In genomic region chr3:49327485-49327884, GRCh38 we compare ENCODE assay signal across 12 cellular contexts. TPM values are rescaled to one million over a fixed set of nuclear protein-coding genes. Genes with fewer than 3 reads are reported as not detected.
DNase-seq lines count a peak whose midpoint lies in the region; ATAC-seq, FAIRE-seq and TF ChIP-seq lines count a peak whose summit lies in the region.
"Had no signal": no experiment of that assay in that cellular context is flagged by ENCODE, and none has a peak within 500 bp of the region (broad histone marks: within the 10 kb centered on the region; RNA-seq: fewer than 3 reads in every experiment).

No MANE protein-coding gene starts in this region.

- H4K20me1 ChIP-seq in GM23248 (ENCODE audit: insufficient read depth) (no peaks in the 10 kb centered on the region), keratinocyte (ENCODE audit: control insufficient read depth, extremely low read depth, insufficient read depth, low read length) (no peaks in the 10 kb centered on the region)

- H3K9me3 Mint-ChIP-seq in activated naive CD4-positive, alpha-beta T cell treated with anti-CD3 and anti-CD28 coated beads, Interleukin-2, amount 50 U/mL, for 72 hours, result no peaks in the 10 kb centered on the region
- H3K9me3 Mint-ChIP-seq: CD4-positive, CD25-positive, alpha-beta regulatory T cell; natural killer cell had no signal

- H3K9me3 ChIP-seq in GM23248 (ENCODE audit: low read depth), result no peaks in the 10 kb centered on the region
- H3K9me3 ChIP-seq in keratinocyte (ENCODE audit: control insufficient read depth, low read depth, low read length), result no peaks in the 10 kb centered on the region

- CTCF ChIA-PET in AG04449 (lab: Yijun Ruan, JAX), result interaction anchor here (1.3 kb wide), 1 partner anchor 10 kb away, joined by 5 read pairs; no protein-coding TSS in a partner anchor

- FAIRE-seq in keratinocyte (lab: Jason Lieb, UNC), result no peak

- intact Hi-C loops in head of caudate nucleus (cut with DNase I), result no loop called here

- POLR2A ChIA-PET in AG04449 (lab: Yijun Ruan, JAX), result no interaction called here

- 88 to 93% methylated on average over 7 of the region's 7 CpGs for WGBS in GM23248 (ENCODE audit: low coverage in 1 of 2, low lambda C conversion rate in 2 of 2, missing lambda C conversion rate in 2 of 2), 2 experiments

- no peak for ATAC-seq in GM21390 (IDR thresholded peaks at IDR 0.05; ENCODE audit: unreplicated experiment)
- no peak for ATAC-seq in activated naive CD4-positive, alpha-beta T cell treated with anti-CD3 and anti-CD28 coated beads, Interleukin-2, amount 50 U/mL, for 72 hours
- ATAC-seq: natural killer cell; stimulated activated naive CD8-positive, alpha-beta T cell treated with anti-CD3 and anti-CD28 coated beads, Interleukin-15, Interleukin-2, amounts not matched to agents 100 U/mL and 50 U/mL, for 24 hours had no signal

- H3K27ac ChIP-seq in GM23248 (no peak overlapping the region), keratinocyte (ENCODE audit: control insufficient read depth, insufficient read depth, low read length) (no peak overlapping the region)

- H3K27me3 ChIP-seq in GM23248 (replicated peaks; ENCODE audit: insufficient read depth) (no peaks in the 10 kb centered on the region), keratinocyte (ENCODE audit: control insufficient read depth, extremely low read depth, insufficient read depth, low read length) (no peaks in the 10 kb centered on the region)

- H2AFZ ChIP-seq in GM23248 (no peak overlapping the region), keratinocyte (ENCODE audit: control insufficient read depth, low read length) (no peak overlapping the region)

- no peaks in the 10 kb centered on the region for H3F3A ChIP-seq in GM23248 (ENCODE audit: insufficient read depth)

- no peak overlapping the region for H3K27ac Mint-ChIP-seq in activated naive CD4-positive, alpha-beta T cell treated with anti-CD3 and anti-CD28 coated beads, Interleukin-2, amount 50 U/mL, for 72 hours
- H3K27ac Mint-ChIP-seq: natural killer cell had no signal

- H3K4me3 ChIP-seq in AG04449 (ENCODE audit: low read depth, low read length), result no peak overlapping the region
- H3K4me3 ChIP-seq in GM23248, result no peak overlapping the region
- H3K4me3 ChIP-seq in astrocyte of the cerebellum (ENCODE audit: low read depth, low read length), result no peak overlapping the region
- no peak overlapping the region for H3K4me3 ChIP-seq in keratinocyte (ENCODE audit: control insufficient read depth in 2 of 3, extremely low read depth in 1 of 3, insufficient read depth in 2 of 3, low read depth in 1 of 3, low read length in 3 of 3)

- DNase-seq in AG04449 (ENCODE audit: low read depth, low spot score) (no peak), GM23248 (peak; percentile 23), astrocyte of the cerebellum (ENCODE audit: low read depth) (no peak), keratinocyte (ENCODE audit: low read depth, low spot score) (no peak), head of caudate nucleus (no peak)
- no peak for DNase-seq in stimulated activated CD4-positive, alpha-beta T cell treated with anti-CD3 and anti-CD28 coated beads, Interleukin-1b, Interleukin-23, amount 100 ng/mL, for 48 hours
- DNase-seq in activated naive CD4-positive, alpha-beta T cell treated with anti-CD3 and anti-CD28 coated beads, Interleukin-2, amount 50 U/mL, for 72 hours (ENCODE audit: low spot score in 2 of 2), result no peak
- DNase-seq: CD4-positive, CD25-positive, alpha-beta regulatory T cell; natural killer cell; NCI-H1048; stimulated activated naive CD8-positive, alpha-beta T cell treated with anti-CD3 and anti-CD28 coated beads, Interleukin-15, Interleukin-2, amounts not matched to agents 100 U/mL and 50 U/mL, for 24 hours had no signal

- dilution Hi-C loops in keratinocyte (cut with MboI; ENCODE audit: extremely low pct_ligation_motif_present, low sequenced_read_pairs), result no loop called here

- no peaks in the 10 kb centered on the region for H3K9me1 ChIP-seq in keratinocyte (ENCODE audit: control insufficient read depth, extremely low read depth, insufficient read depth, low read length)

- H3K9ac ChIP-seq in GM23248, result no peak overlapping the region
- no peak overlapping the region for H3K9ac ChIP-seq in keratinocyte (ENCODE audit: control insufficient read depth, extremely low read depth, insufficient read depth, low read length)

- no peak overlapping the region for H3K4me2 ChIP-seq in GM23248 (ENCODE audit: unreplicated experiment)
- H3K4me2 ChIP-seq in keratinocyte (ENCODE audit: control insufficient read depth, extremely low read depth, insufficient read depth, low read depth, low read length), result no peak overlapping the region

- in situ Hi-C loops in GM23248 (cut with MboI) (no loop called here), astrocyte of the cerebellum (cut with HindIII; ENCODE audit: low sequenced_read_pairs) (no loop called here)

- peak; percentile 2 for TF ChIP-seq CTCF in AG04449 (IDR thresholded peaks at IDR 0.05; ENCODE audit: insufficient read depth, low read length, missing control alignments)
- TF ChIP-seq CTCF in astrocyte of the cerebellum (IDR thresholded peaks at IDR 0.05; ENCODE audit: low read depth, low read length, missing control alignments), result peak; percentile 35
- TF ChIP-seq CTCF in keratinocyte (optimal IDR thresholded peaks at IDR 0.05 in 1 of 3, IDR thresholded peaks at IDR 0.05 in 1 of 3, conservative IDR thresholded peaks at IDR 0.05 in 1 of 3; ENCODE audit: extremely low read depth in 1 of 3, insufficient read depth in 2 of 3, low read length in 3 of 3), result peak; percentile 1 to 32 (median 31)

- H3K79me2 ChIP-seq in GM23248 (ENCODE audit: insufficient read depth) (peaks cover 87% of the 10 kb centered on the region), keratinocyte (ENCODE audit: control insufficient read depth, insufficient read depth, low read length) (peaks cover 9% of the 10 kb centered on the region)

- no peaks in the 10 kb centered on the region for H3K9me2 ChIP-seq in GM23248 (ENCODE audit: insufficient read depth)

- H3K4me1 ChIP-seq in GM23248 (ENCODE audit: insufficient read depth) (no peaks in the 10 kb centered on the region), keratinocyte (ENCODE audit: control insufficient read depth, extremely low read depth, insufficient read depth, low read length) (peaks cover 3% of the 10 kb centered on the region)

- H3K36me3 Mint-ChIP-seq in activated naive CD4-positive, alpha-beta T cell treated with anti-CD3 and anti-CD28 coated beads, Interleukin-2, amount 50 U/mL, for 72 hours, result peaks cover 12 to 13% of the 10 kb centered on the region in 2 donors

- H3K36me3 ChIP-seq in GM23248 (ENCODE audit: low read depth) (peaks cover 62% of the 10 kb centered on the region), keratinocyte (ENCODE audit: control insufficient read depth in 2 of 2, extremely low read depth in 1 of 2, insufficient read depth in 2 of 2, low read length in 2 of 2) (peaks cover 27 to 39% of the 10 kb centered on the region in 2 experiments)

RNA-seq across cellular contexts. Expression of gene USP4, which starts 12.4 kb away (rescaled TPM):
- 11.2 and 17.6 TPM in 2 replicates for total RNA-seq in GM23248 (2014; rRNA removed; shearing (Covaris generic))
- polyA plus RNA-seq in GM23248 (2016; fragmentation: Nextera tagmentation; extraction: Ambion mirVana) (47.6 and 50.9 TPM in 2 replicates), keratinocyte (39.5 to 47.8 TPM (median 45.6 TPM) in 3 replicates)
- polyA plus RNA-seq in keratinocyte (2011; ENCODE audit: low read depth), result 53.6 TPM
- polyA plus RNA-seq in keratinocyte (2011; cell fraction: cytosol; rRNA removed), result 27.7 and 33.1 TPM in 2 replicates
- 65.0 and 69.3 TPM in 2 replicates for polyA plus RNA-seq in keratinocyte (2011; cell fraction: nucleus; rRNA removed)
- polyA plus RNA-seq in keratinocyte (2012; ENCODE audit: low replicate concordance), result 33.5 and 38.5 TPM in 2 replicates
- 56.3 to 101 TPM (median 82.3 TPM) in 3 replicates for polyA minus RNA-seq in keratinocyte
- 25.9 TPM for polyA minus RNA-seq in keratinocyte (2011; cell fraction: cytosol; rRNA and poly(A)+ RNA removed)
- polyA minus RNA-seq in keratinocyte (2011; cell fraction: nucleus; rRNA and poly(A)+ RNA removed), result 30.4 and 60.2 TPM in 2 replicates
- total RNA-seq in activated naive CD4-positive, alpha-beta T cell treated with anti-CD3 and anti-CD28 coated beads, Interleukin-2, amount 50 U/mL, for 72 hours, result 10 to 100 TPM; 76.0 to 92.8 TPM

RNA-seq across cellular contexts. Expression of gene GPX1, which starts 30.7 kb away (rescaled TPM):
- 201 and 229 TPM in 2 replicates for total RNA-seq in GM23248 (2014; rRNA removed; shearing (Covaris generic))
- polyA plus RNA-seq in GM23248 (2016; fragmentation: Nextera tagmentation; extraction: Ambion mirVana) (446 and 454 TPM in 2 replicates), keratinocyte (395 to 588 TPM (median 427 TPM) in 3 replicates)
- polyA plus RNA-seq in keratinocyte (2011; ENCODE audit: low read depth), result 59.1 TPM
- 410 and 894 TPM in 2 replicates for polyA plus RNA-seq in keratinocyte (2011; cell fraction: cytosol; rRNA removed)
- 137 and 206 TPM in 2 replicates for polyA plus RNA-seq in keratinocyte (2011; cell fraction: nucleus; rRNA removed)
- polyA plus RNA-seq in keratinocyte (2012; ENCODE audit: low replicate concordance), result 197 and 503 TPM in 2 replicates
- polyA minus RNA-seq in keratinocyte, result 126 to 280 TPM (median 176 TPM) in 3 replicates
- 674 TPM for polyA minus RNA-seq in keratinocyte (2011; cell fraction: cytosol; rRNA and poly(A)+ RNA removed)
- polyA minus RNA-seq in keratinocyte (2011; cell fraction: nucleus; rRNA and poly(A)+ RNA removed), result 67.9 and 72.7 TPM in 2 replicates
- total RNA-seq in activated naive CD4-positive, alpha-beta T cell treated with anti-CD3 and anti-CD28 coated beads, Interleukin-2, amount 50 U/mL, for 72 hours, result 100 to 1,000 TPM; 180 to 264 TPM

RNA-seq across cellular contexts. Expression of gene C3orf62, which starts 50.5 kb away (rescaled TPM):
- 0.25 and 2.9 TPM in 2 replicates for total RNA-seq in GM23248 (2014; rRNA removed; shearing (Covaris generic))
- polyA plus RNA-seq in GM23248 (2016; fragmentation: Nextera tagmentation; extraction: Ambion mirVana), result 1.5 and 1.6 TPM in 2 replicates
- 2.6 to 5.4 TPM (median 5.2 TPM) in 3 replicates for polyA plus RNA-seq in keratinocyte
- 8.4 TPM for polyA plus RNA-seq in keratinocyte (2011; ENCODE audit: low read depth)
- 1.9 and 2.5 TPM in 2 replicates for polyA plus RNA-seq in keratinocyte (2011; cell fraction: cytosol; rRNA removed)
- 15.3 and 17.6 TPM in 2 replicates for polyA plus RNA-seq in keratinocyte (2011; cell fraction: nucleus; rRNA removed)
- 3.3 and 5.8 TPM in 2 replicates for polyA plus RNA-seq in keratinocyte (2012; ENCODE audit: low replicate concordance)
- polyA minus RNA-seq in keratinocyte, result 3.5 to 7.7 TPM (median 6.4 TPM) in 3 replicates
- polyA minus RNA-seq in keratinocyte (2011; cell fraction: cytosol; rRNA and poly(A)+ RNA removed), result 1.9 TPM
- 9.8 and 11.0 TPM in 2 replicates for polyA minus RNA-seq in keratinocyte (2011; cell fraction: nucleus; rRNA and poly(A)+ RNA removed)
- total RNA-seq in activated naive CD4-positive, alpha-beta T cell treated with anti-CD3 and anti-CD28 coated beads, Interleukin-2, amount 50 U/mL, for 72 hours, result 1 to 10 TPM; 4.3 to 5.4 TPM
